In genomic region chr16:68077866-68078725, GRCh38 we compare ENCODE assay signal across 12 cellular contexts. TPM values are rescaled to one million over a fixed set of nuclear protein-coding genes. Genes with fewer than 3 reads are reported as not detected.
DNase-seq lines count a peak whose midpoint lies in the region; ATAC-seq and TF ChIP-seq lines count a peak whose summit lies in the region.
"Had no signal": no experiment of that assay in that cellular context is flagged by ENCODE, and none has a peak within 500 bp of the region (broad histone marks: within the 10 kb centered on the region; RNA-seq: fewer than 3 reads in every experiment).

No MANE protein-coding gene starts in this region.

- DNase-seq in DND-41 (no peak), OCI-LY7 (ENCODE audit: low spot score) (no peak), esophagus squamous epithelium (lab: John Stamatoyannopoulos, UW) (no peak), foreskin melanocyte (no peak), NCI-H1436 (lab: John Stamatoyannopoulos, UW) (no peak)
- peak; percentile 19 for DNase-seq in stimulated activated CD8-positive, alpha-beta memory T cell treated with anti-CD3 and anti-CD28 coated beads, Interleukin-4, amount 100 ng/mL, for 48 hours
- DNase-seq: dorsolateral prefrontal cortex, mucosa of descending colon, retina, substantia nigra had no signal

- ATAC-seq in DND-41 (ENCODE audit: insufficient read depth, low read depth): no peak
- ATAC-seq in activated CD4-positive, CD25-positive, alpha-beta regulatory T cell treated with anti-CD3 and anti-CD28 coated beads, Interleukin-2, amount 50 U/mL, for 24 hours: no peak
- ATAC-seq: mucosa of descending colon had no signal

- no peaks in the 10 kb centered on the region for H4K20me1 ChIP-seq in DND-41 (ENCODE audit: insufficient read depth, low read length)
- H4K20me1 ChIP-seq in OCI-LY7 (ENCODE audit: insufficient read depth, low read length): no peaks in the 10 kb centered on the region

- H3K4me2 ChIP-seq in DND-41 (ENCODE audit: insufficient read depth, low read length): no peak overlapping the region
- no peak overlapping the region for H3K4me2 ChIP-seq in OCI-LY7 (ENCODE audit: low read length)

- intact Hi-C loops in OCI-LY7 (cut with micrococcal nuclease; ENCODE audit: unreplicated experiment): no loop called here
- intact Hi-C loops in esophagus squamous epithelium (cut with DNase I): no loop called here

- POLR2A ChIA-PET in OCI-LY7 (lab: Charles Lee): no interaction called here

- H3K36me3 ChIP-seq in DND-41 (ENCODE audit: insufficient read depth, low read length) (peaks cover 50% of the 10 kb centered on the region), OCI-LY7 (ENCODE audit: insufficient read depth, low read length) (peaks cover 51% of the 10 kb centered on the region), esophagus squamous epithelium (peaks cover 0 to 68% (median 10%) of the 10 kb centered on the region in 3 donors)

- CTCF ChIA-PET in OCI-LY7 (lab: Charles Lee; ENCODE audit: unreplicated experiment): no interaction called here

- TF ChIP-seq POLR2A in esophagus squamous epithelium (IDR thresholded peaks at IDR 0.05): no peak

- H3K4me1 ChIP-seq in DND-41 (ENCODE audit: insufficient read depth, low read length): peaks cover 47% of the 10 kb centered on the region
- H3K4me1 ChIP-seq in OCI-LY7 (ENCODE audit: insufficient read depth, low read length, poor library complexity, severe bottlenecking): peaks cover 88% of the 10 kb centered on the region
- peaks cover 28 to 55% (median 35%) of the 10 kb centered on the region in 3 donors for H3K4me1 ChIP-seq in esophagus squamous epithelium
- H3K4me1 ChIP-seq: HAP-1 had no signal

- TF ChIP-seq CTCF in DND-41 (IDR thresholded peaks at IDR 0.05; ENCODE audit: borderline replicate concordance, extremely low read depth, low read length, poor library complexity, severe bottlenecking): no peak
- TF ChIP-seq CTCF in OCI-LY7 (conservative IDR thresholded peaks at IDR 0.05; ENCODE audit: low read length): no peak
- no peak for TF ChIP-seq CTCF in esophagus squamous epithelium (IDR thresholded peaks at IDR 0.05)

- H2AFZ ChIP-seq in DND-41 (ENCODE audit: low read depth, low read length): no peak overlapping the region
- no peak overlapping the region for H2AFZ ChIP-seq in OCI-LY7 (ENCODE audit: low read length)

- H3K9ac ChIP-seq in DND-41 (ENCODE audit: low read depth, low read length): no peak overlapping the region

- H3K27ac ChIP-seq in DND-41 (ENCODE audit: low read length) (peak overlapping the region; percentile 88), OCI-LY7 (ENCODE audit: low read depth, low read length, poor library complexity, severe bottlenecking) (peak overlapping the region; percentile 76), esophagus squamous epithelium (peak overlapping the region in 3 of 4 donors; percentile 68 to 84 (median 83))

- H3K4me3 ChIP-seq in DND-41 (ENCODE audit: low read depth in 1 of 2, low read length in 2 of 2) (no peak overlapping the region), OCI-LY7 (ENCODE audit: low read depth, low read length, poor library complexity, severe bottlenecking) (no peak overlapping the region), esophagus squamous epithelium (no peak overlapping the region)
- H3K4me3 ChIP-seq: dorsolateral prefrontal cortex, HAP-1, mucosa of descending colon had no signal

- H3K9me3 ChIP-seq in DND-41 (ENCODE audit: insufficient read depth, low read length, severe bottlenecking): no peaks in the 10 kb centered on the region
- no peaks in the 10 kb centered on the region for H3K9me3 ChIP-seq in OCI-LY7 (ENCODE audit: low read length)
- no peaks in the 10 kb centered on the region for H3K9me3 ChIP-seq in esophagus squamous epithelium
- H3K9me3 ChIP-seq: HAP-1, mucosa of descending colon had no signal

- BruUV-seq in OCI-LY7 (replicated peaks; lab: Mats Ljungman, UMichigan): no TSS peak

- H3K79me2 ChIP-seq in DND-41 (ENCODE audit: insufficient read depth, low read length): no peaks in the 10 kb centered on the region
- no peaks in the 10 kb centered on the region for H3K79me2 ChIP-seq in OCI-LY7 (ENCODE audit: insufficient read depth, low read depth, low read length)

- 92 to 93% methylated on average over 6 to 7 of the region's 7 CpGs for WGBS in esophagus squamous epithelium, 2 donors

- H3K9me2 ChIP-seq in OCI-LY7 (ENCODE audit: insufficient read depth, low read length): no peaks in the 10 kb centered on the region

- no peaks in the 10 kb centered on the region for H3K27me3 ChIP-seq in DND-41 (ENCODE audit: insufficient read depth, low read length, poor library complexity)
- no peaks in the 10 kb centered on the region for H3K27me3 ChIP-seq in esophagus squamous epithelium
- H3K27me3 ChIP-seq: dorsolateral prefrontal cortex had no signal

RNA-seq across cellular contexts. Expression of gene NFATC3, which starts 7.1 kb away (rescaled TPM):
- total RNA-seq in OCI-LY7 (2014; rRNA removed; shearing (Covaris generic)): 60.9 and 73.4 TPM in 2 replicates
- total RNA-seq in OCI-LY7 (2022): 76.0 and 91.7 TPM in 2 replicates
- 10 to 100 TPM; 18.6 to 30.9 (median 20.5) TPM for total RNA-seq in esophagus squamous epithelium

RNA-seq across cellular contexts. Expression of gene DUS2, which starts 55.0 kb away (rescaled TPM):
- 19.9 and 20.7 TPM in 2 replicates for total RNA-seq in OCI-LY7 (2014; rRNA removed; shearing (Covaris generic))
- total RNA-seq in OCI-LY7 (2022) (32.4 and 34.7 TPM in 2 replicates), esophagus squamous epithelium (10 to 100 TPM in 3 of 4 donors, 1 to 10 TPM in 1; 9.9 to 26.1 (median 14.7) TPM)

RNA-seq across cellular contexts. Expression of gene DDX28, which starts 55.1 kb away (rescaled TPM):
- total RNA-seq in OCI-LY7 (2014; rRNA removed; shearing (Covaris generic)): 27.9 and 31.4 TPM in 2 replicates
- total RNA-seq in OCI-LY7 (2022) (16.9 and 18.1 TPM in 2 replicates), esophagus squamous epithelium (10 to 100 TPM in 3 of 4 donors, 1 to 10 TPM in 1; 9.7 to 12.8 (median 11.6) TPM)
